ENCODE assay signal across 16 cellular contexts in genomic region chr16:77618011-77618410, GRCh38.
"Had no signal": no experiment of that assay in that cellular context is flagged by ENCODE, and none has a peak within 500 bp of the region (broad histone marks: within the 10 kb centered on the region; RNA-seq: fewer than 3 reads in every experiment).

No MANE protein-coding gene starts in this region.

- H3K9me3 ChIP-seq: adrenal gland, breast epithelium had no signal

- ATAC-seq: activated T-helper 17 cell treated with anti-CD3 and anti-CD28 coated beads, Interleukin-2, amount 50 U/mL, for 72 hours; left colon; natural killer cell treated with Interleukin-12 subunit alpha and Interleukin-12 subunit beta and Interleukin-15 and Interleukin-18, amount 100 ng/mL, for 72 hours; T-helper 17 cell had no signal

- DNase-seq: activated B cell treated with CpG ODN at 0.5 μM for 24 hours; activated CD4-positive, alpha-beta T cell treated with anti-CD3 and anti-CD28 coated beads, Interleukin-2, amount 10 ng/mL, durations not matched to agents 24 days and 14 days; activated naive CD4-positive, alpha-beta T cell treated with anti-CD3 and anti-CD28 coated beads, Interleukin-2, amount 50 U/mL, for 16 hours; activated T-cell treated with anti-CD3 and anti-CD28 coated beads for 4 hours; effector CD4-positive, alpha-beta T cell; hypothalamus; left colon; stimulated activated CD4-positive, alpha-beta T cell treated with anti-CD3 and anti-CD28 coated beads, Interleukin-12 subunit alpha, Interleukin-12 subunit beta, amount 100 ng/mL, for 4 hours; stimulated activated naive CD4-positive, alpha-beta T cell; substantia nigra; T-helper 17 cell; trophoblast cell had no signal

- H3K4me3 ChIP-seq: adrenal gland, breast epithelium had no signal

- H3K27me3 ChIP-seq: adrenal gland, breast epithelium had no signal

- H3K36me3 ChIP-seq: adrenal gland, breast epithelium had no signal
